15 cellular contexts compared by ENCODE assay signal in the genomic region with DNA sequence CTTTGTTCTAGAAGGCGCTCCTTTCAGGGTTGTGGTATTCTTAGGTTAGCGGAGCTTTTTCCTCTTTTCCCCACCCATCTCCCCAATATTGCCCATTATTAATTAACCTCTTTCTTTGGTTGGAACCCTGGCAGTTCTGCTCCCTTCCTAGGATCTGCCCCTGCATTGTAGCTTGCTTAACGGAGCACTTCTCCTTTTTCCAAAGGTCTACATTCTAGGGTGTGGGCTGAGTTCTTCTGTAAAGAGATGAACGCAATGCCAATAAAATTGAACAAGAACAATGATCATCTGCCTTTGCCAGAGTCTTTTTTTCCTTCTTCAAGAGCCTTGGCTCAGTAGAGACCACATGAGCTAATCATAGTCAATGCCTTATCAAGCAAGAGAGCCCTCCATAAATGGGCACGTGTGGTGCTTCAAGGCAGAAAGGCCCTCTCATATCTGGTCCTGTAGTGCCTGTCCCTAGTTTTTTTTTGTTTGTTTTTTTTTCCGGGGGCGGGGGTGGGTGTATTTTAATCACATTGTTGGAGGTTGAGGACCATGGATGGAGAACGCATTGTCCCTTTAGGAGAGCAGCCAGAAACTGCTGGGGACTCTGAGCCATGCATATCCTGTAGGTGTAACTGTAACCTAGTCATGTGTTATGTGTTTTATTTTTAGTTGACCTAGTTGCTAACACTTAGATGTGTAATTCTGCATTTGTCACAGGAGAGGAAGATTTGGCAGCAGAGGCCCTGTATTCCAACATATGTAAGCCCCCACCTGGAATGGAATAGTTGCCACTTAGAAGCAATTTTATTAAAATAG.
DNase-seq lines count a peak whose midpoint lies in the region; ATAC-seq and TF ChIP-seq lines count a peak whose summit lies in the region.
"Had no signal": no experiment of that assay in that cellular context is flagged by ENCODE, and none has a peak within 500 bp of the region (broad histone marks: within the 10 kb centered on the region; RNA-seq: fewer than 3 reads in every experiment).

No MANE protein-coding gene starts in this region.

- H3K27ac ChIP-seq in SK-N-MC (peak overlapping the region; percentile 93), left ventricle myocardium inferior (replicated peaks) (peak overlapping the region; percentile 89)
- H3K27ac ChIP-seq: suprapubic skin had no signal

- no peaks in the 10 kb centered on the region for H3K27me3 Mint-ChIP-seq in activated CD4-positive, alpha-beta T cell treated with anti-CD3 and anti-CD28 coated beads, Interleukin-2, amount 10 ng/mL, durations not matched to agents 7 days and 5 days
- no peaks in the 10 kb centered on the region for H3K27me3 Mint-ChIP-seq in type B pancreatic cell
- H3K27me3 Mint-ChIP-seq: CD4-positive, alpha-beta T cell had no signal

- POLR2A ChIA-PET in activated CD4-positive, alpha-beta T cell treated with anti-CD3 and anti-CD28 coated beads, Interleukin-2, amount 10 ng/mL, durations not matched to agents 7 days and 5 days (lab: Charles Lee), result no interaction called here

- no peaks in the 10 kb centered on the region for H3K27me3 ChIP-seq in left ventricle myocardium inferior (ENCODE audit: low read depth)
- H3K27me3 ChIP-seq: suprapubic skin had no signal

- peaks cover 69% of the 10 kb centered on the region for H3K4me1 ChIP-seq in left ventricle myocardium inferior
- H3K4me1 ChIP-seq: suprapubic skin had no signal

- ATAC-seq in GM18502 (IDR thresholded peaks at IDR 0.05; ENCODE audit: poor library complexity, unreplicated experiment), result no peak

- intact Hi-C loops in left ventricle myocardium inferior (cut with micrococcal nuclease), result no loop called here

- CTCF ChIA-PET in activated CD4-positive, alpha-beta T cell treated with anti-CD3 and anti-CD28 coated beads, Interleukin-2, amount 10 ng/mL, durations not matched to agents 7 days and 5 days (lab: Charles Lee), result interaction anchor here (0.6 to 1.1 kb wide), 6 partner anchors 8 to 243 kb away, joined by 3 to 4 read pairs (median 3); no protein-coding TSS in a partner anchor

- no peaks in the 10 kb centered on the region for H3K9me3 Mint-ChIP-seq in activated CD4-positive, alpha-beta T cell treated with anti-CD3 and anti-CD28 coated beads, Interleukin-2, amount 10 ng/mL, durations not matched to agents 7 days and 5 days
- H3K9me3 Mint-ChIP-seq in type B pancreatic cell, result no peaks in the 10 kb centered on the region
- H3K9me3 Mint-ChIP-seq: CD4-positive, alpha-beta T cell had no signal

- peaks cover 92% of the 10 kb centered on the region for H3K36me3 ChIP-seq in SK-N-MC (ENCODE audit: insufficient read depth, low read length)
- peaks cover 42% of the 10 kb centered on the region for H3K36me3 ChIP-seq in left ventricle myocardium inferior

- H3K9me3 ChIP-seq in SK-N-MC (ENCODE audit: low read depth, low read length) (no peaks in the 10 kb centered on the region), left ventricle myocardium inferior (replicated peaks) (no peaks in the 10 kb centered on the region)
- H3K9me3 ChIP-seq: suprapubic skin had no signal

- no peaks in the 10 kb centered on the region for H3K4me1 Mint-ChIP-seq in activated CD4-positive, alpha-beta T cell treated with anti-CD3 and anti-CD28 coated beads, Interleukin-2, amount 10 ng/mL, durations not matched to agents 7 days and 5 days
- H3K4me1 Mint-ChIP-seq in type B pancreatic cell (ENCODE audit: unreplicated experiment), result no peaks in the 10 kb centered on the region

- peak overlapping the region; percentile 14 for H3K27ac Mint-ChIP-seq in activated CD4-positive, alpha-beta T cell treated with anti-CD3 and anti-CD28 coated beads, Interleukin-2, amount 10 ng/mL, durations not matched to agents 7 days and 5 days
- no peak overlapping the region for H3K27ac Mint-ChIP-seq in type B pancreatic cell

- TF ChIP-seq CTCF in left ventricle myocardium inferior (IDR thresholded peaks at IDR 0.05; ENCODE audit: borderline replicate concordance), result no peak
- TF ChIP-seq CTCF in type B pancreatic cell (conservative IDR thresholded peaks at IDR 0.05), result no peak

- no peak overlapping the region for H3K9ac ChIP-seq in SK-N-MC (ENCODE audit: insufficient read length)

- DNase-seq in activated CD4-positive, alpha-beta T cell treated with anti-CD3 and anti-CD28 coated beads, Interleukin-2, amount 10 ng/mL, durations not matched to agents 7 days and 5 days, result no peak
- no peak for DNase-seq in activated CD4-positive, alpha-beta T cell treated with anti-CD3 and anti-CD28 coated beads for 48 hours
- DNase-seq in SK-N-MC (ENCODE audit: low read depth, low spot score), result no peak
- no peak for DNase-seq in left ventricle myocardium inferior
- peak; percentile 50 for DNase-seq in superior temporal gyrus (ENCODE audit: extremely low spot score)
- no peak for DNase-seq in NCI-H1694 (lab: John Stamatoyannopoulos, UW)
- DNase-seq in type B pancreatic cell (ENCODE audit: extremely low spot score, unreplicated experiment), result no peak
- DNase-seq: 8988T; CD4-positive, alpha-beta T cell; effector memory CD4-positive, alpha-beta T cell; NCI-H187; NCI-H526; stimulated activated CD4-positive, alpha-beta T cell treated with anti-CD3 and anti-CD28 coated beads, Interleukin-12 subunit alpha, Interleukin-12 subunit beta, amount 100 ng/mL, for 4 hours had no signal

- H3K36me3 Mint-ChIP-seq in activated CD4-positive, alpha-beta T cell treated with anti-CD3 and anti-CD28 coated beads, Interleukin-2, amount 10 ng/mL, durations not matched to agents 7 days and 5 days (ENCODE audit: low read depth), result peaks cover 64% of the 10 kb centered on the region
- peaks cover 49% of the 10 kb centered on the region for H3K36me3 Mint-ChIP-seq in type B pancreatic cell

- no peak overlapping the region for H3K4me3 Mint-ChIP-seq in activated CD4-positive, alpha-beta T cell treated with anti-CD3 and anti-CD28 coated beads, Interleukin-2, amount 10 ng/mL, durations not matched to agents 7 days and 5 days
- H3K4me3 Mint-ChIP-seq in type B pancreatic cell, result no peak overlapping the region
- H3K4me3 Mint-ChIP-seq: CD4-positive, alpha-beta T cell had no signal

- H3K4me3 ChIP-seq in SK-N-MC, result peak overlapping the region; percentile 32; the same call in 1 of the 2 replicates
- peak overlapping the region; percentile 5 for H3K4me3 ChIP-seq in left ventricle myocardium inferior
- H3K4me3 ChIP-seq: suprapubic skin had no signal
